ENCODE assay signal across 8 cellular contexts in the genomic region with DNA sequence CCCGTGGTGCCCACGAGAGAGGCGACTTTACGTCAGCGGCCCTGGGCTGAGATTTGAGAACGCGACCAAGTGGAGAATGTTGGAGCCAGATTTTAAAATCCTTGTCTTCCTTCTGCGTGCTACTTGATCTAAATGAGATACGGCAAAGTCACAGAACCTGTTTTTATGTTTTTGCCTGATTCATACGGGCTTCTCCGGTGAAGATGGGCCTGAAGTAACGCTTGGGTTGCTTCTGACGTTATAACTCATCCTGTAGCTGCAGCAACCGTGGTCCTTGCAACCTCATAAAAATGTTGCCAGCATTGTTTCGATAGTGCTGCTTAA. TPM values are rescaled to one million over a fixed set of nuclear protein-coding genes. Genes with fewer than 3 reads are reported as not detected.
A peak's percentile ranks its signal among the peaks of the same experiment; 100 is the strongest.
DNase-seq lines count a peak whose midpoint lies in the region; ATAC-seq and TF ChIP-seq lines count a peak whose summit lies in the region.

No MANE protein-coding gene starts in this region.

- ATAC-seq in HG03432 (IDR thresholded peaks at IDR 0.05; ENCODE audit: unreplicated experiment): no peak
- ATAC-seq in HG03139 (IDR thresholded peaks at IDR 0.05; ENCODE audit: unreplicated experiment): no peak

- DNase-seq in T-helper 1 cell (no peak), glutamatergic neuron (no peak), retinal pigment epithelial cell (ENCODE audit: low read depth) (no peak), hepatic stellate cell (ENCODE audit: low spot score) (no peak)

- H3K27ac ChIP-seq in VCaP: peak overlapping the region; percentile 53; the same call in 1 of the 2 replicates

- TF ChIP-seq CTCF in VCaP (conservative IDR thresholded peaks at IDR 0.05) (no peak), glutamatergic neuron (IDR thresholded peaks at IDR 0.05; ENCODE audit: partially characterized antibody, unreplicated experiment) (no peak), retinal pigment epithelial cell (conservative IDR thresholded peaks at IDR 0.05; ENCODE audit: low read depth, low read length) (no peak)

- peaks cover 31% of the 10 kb centered on the region for H3K4me1 Mint-ChIP-seq in T-helper 1 cell treated with Interleukin-12 subunit alpha and Interleukin-12 subunit beta and Interleukin-4 antibody, amounts not matched to agents 30 μg/mL and 1 μg/mL, for 36 hours (ENCODE audit: low read depth)
- peaks cover 18% of the 10 kb centered on the region for H3K4me1 Mint-ChIP-seq in glutamatergic neuron (ENCODE audit: low read depth, unreplicated experiment)

- peaks cover 8% of the 10 kb centered on the region for H3K9me3 Mint-ChIP-seq in T-helper 1 cell treated with Interleukin-12 subunit alpha and Interleukin-12 subunit beta and Interleukin-4 antibody, amounts not matched to agents 30 μg/mL and 1 μg/mL, for 36 hours
- H3K9me3 Mint-ChIP-seq in glutamatergic neuron (ENCODE audit: unreplicated experiment): no peaks in the 10 kb centered on the region

- no peaks in the 10 kb centered on the region for H3K27me3 Mint-ChIP-seq in T-helper 1 cell treated with Interleukin-12 subunit alpha and Interleukin-12 subunit beta and Interleukin-4 antibody, amounts not matched to agents 30 μg/mL and 1 μg/mL, for 36 hours (ENCODE audit: low read depth)
- H3K27me3 Mint-ChIP-seq in glutamatergic neuron (ENCODE audit: unreplicated experiment): peaks cover 2% of the 10 kb centered on the region

- peak overlapping the region; percentile 93 for H3K4me3 Mint-ChIP-seq in T-helper 1 cell treated with Interleukin-12 subunit alpha and Interleukin-12 subunit beta and Interleukin-4 antibody, amounts not matched to agents 30 μg/mL and 1 μg/mL, for 36 hours
- H3K4me3 Mint-ChIP-seq in glutamatergic neuron (ENCODE audit: unreplicated experiment): peak overlapping the region; percentile 85

- H3K36me3 Mint-ChIP-seq in T-helper 1 cell treated with Interleukin-12 subunit alpha and Interleukin-12 subunit beta and Interleukin-4 antibody, amounts not matched to agents 30 μg/mL and 1 μg/mL, for 36 hours (ENCODE audit: low read depth): peaks cover 6% of the 10 kb centered on the region
- H3K36me3 Mint-ChIP-seq in glutamatergic neuron (ENCODE audit: unreplicated experiment): no peaks in the 10 kb centered on the region

- peak overlapping the region; percentile 97 for H3K27ac Mint-ChIP-seq in T-helper 1 cell treated with Interleukin-12 subunit alpha and Interleukin-12 subunit beta and Interleukin-4 antibody, amounts not matched to agents 30 μg/mL and 1 μg/mL, for 36 hours
- peak overlapping the region; percentile 92 for H3K27ac Mint-ChIP-seq in glutamatergic neuron (ENCODE audit: unreplicated experiment)

- H3K4me3 ChIP-seq in retinal pigment epithelial cell (ENCODE audit: low read length): peak overlapping the region; percentile 79

RNA-seq across cellular contexts. Expression of gene SLC35B3, which starts 0.5 kb away (rescaled TPM):
- total RNA-seq in glutamatergic neuron (ENCODE audit: unreplicated experiment): 12.4 TPM
